ENCODE assay signal across 17 cellular contexts in genomic region chr2:188079176-188079575, GRCh38.
DNase-seq lines count a peak whose midpoint lies in the region; TF ChIP-seq lines count a peak whose summit lies in the region.
"Had no signal": no experiment of that assay in that cellular context is flagged by ENCODE, and none has a peak within 500 bp of the region (broad histone marks: within the 10 kb centered on the region; RNA-seq: fewer than 3 reads in every experiment).

No MANE protein-coding gene starts in this region.

- TF ChIP-seq CTCF in cardiac fibroblast (IDR thresholded peaks at IDR 0.05; ENCODE audit: low read depth, low read length): no peak

- H3K4me3 ChIP-seq in cardiac fibroblast (replicated peaks in 1 of 2; ENCODE audit: low read depth in 2 of 2, low read length in 2 of 2): no peak overlapping the region
- H3K4me3 ChIP-seq: vagina had no signal

- DNase-seq in AG20443 (ENCODE audit: low spot score): peak; percentile 75
- peak; percentile 90 for DNase-seq in LHCN-M2 (ENCODE audit: low read depth)
- DNase-seq in cardiac fibroblast (ENCODE audit: low read depth in 2 of 2): peak; percentile 59 to 74
- peak; percentile 72 for DNase-seq in myocyte (ENCODE audit: low read depth)
- DNase-seq in cerebellar cortex (ENCODE audit: low spot score): no peak
- no peak for DNase-seq in activated T-cell treated with anti-CD3 and anti-CD28 coated beads for 4 hours
- DNase-seq in SKM-1 (lab: John Stamatoyannopoulos, UW; ENCODE audit: unreplicated experiment): no peak
- DNase-seq in NCI-H2227 treated with DMSO at 0.1 percent for 48 hours (lab: John Stamatoyannopoulos, UW): no peak
- DNase-seq: activated CD4-positive, alpha-beta T cell treated with anti-CD3 and anti-CD28 coated beads, Interleukin-2, amount 50 U/mL, for 4 hours; C1 segment of cervical spinal cord; caudate nucleus; erythroblast; H9; stimulated activated CD4-positive, alpha-beta T cell treated with anti-CD3 and anti-CD28 coated beads, Interleukin-2, amount 100 ng/mL, for 48 hours; stimulated activated naive CD4-positive, alpha-beta T cell; T-helper 2 cell had no signal

Comparison
In these comparisons a context has a peak if more than half of its experiments do, and no peak if none do; other contexts are left out.
1. DNase-seq: peak in AG20443 (single experiment), LHCN-M2 (single experiment), cardiac fibroblast (2 of 2) and myocyte (single experiment); none in cerebellar cortex (single experiment), activated T-cell treated with anti-CD3 and anti-CD28 coated beads for 4 hours (single experiment), SKM-1 (single experiment) and NCI-H2227 treated with DMSO at 0.1 percent for 48 hours (single experiment).